Comparison of ENCODE assay signal across 9 cellular contexts in genomic region chr19:41997851-41998229, GRCh38. TPM values are rescaled to one million over a fixed set of nuclear protein-coding genes. Genes with fewer than 3 reads are reported as not detected.
DNase-seq lines count a peak whose midpoint lies in the region; ATAC-seq and TF ChIP-seq lines count a peak whose summit lies in the region.
"Had no signal": no experiment of that assay in that cellular context is flagged by ENCODE, and none has a peak within 500 bp of the region (broad histone marks: within the 10 kb centered on the region; RNA-seq: fewer than 3 reads in every experiment).

No MANE protein-coding gene starts in this region.

- POLR2A ChIA-PET in activated CD4-positive, alpha-beta T cell treated with anti-CD3 and anti-CD28 coated beads for 36 hours (lab: Charles Lee) = no interaction called here

- H3K4me1 Mint-ChIP-seq in activated CD4-positive, alpha-beta T cell treated with anti-CD3 and anti-CD28 coated beads for 36 hours = peaks cover 29% of the 10 kb centered on the region
- H3K4me1 Mint-ChIP-seq in neural crest cell = peaks cover 41% of the 10 kb centered on the region

- H3K4me3 ChIP-seq in HUES64 (ENCODE audit: low read length) = peak overlapping the region; percentile 45

- H3K4me3 Mint-ChIP-seq in activated CD4-positive, alpha-beta T cell treated with anti-CD3 and anti-CD28 coated beads for 36 hours = no peak overlapping the region
- H3K4me3 Mint-ChIP-seq in neural crest cell = peak overlapping the region; percentile 41

- no peaks in the 10 kb centered on the region for H3K9me3 ChIP-seq in HUES64 (ENCODE audit: insufficient read depth, low read depth, low read length)

- no peak overlapping the region for H3K9ac ChIP-seq in HUES64 (ENCODE audit: low read depth, low read length)

- CTCF ChIA-PET in activated CD4-positive, alpha-beta T cell treated with anti-CD3 and anti-CD28 coated beads for 36 hours (lab: Charles Lee) = no interaction called here

- no peaks in the 10 kb centered on the region for H3K36me3 Mint-ChIP-seq in activated CD4-positive, alpha-beta T cell treated with anti-CD3 and anti-CD28 coated beads for 36 hours (ENCODE audit: low read depth)
- H3K36me3 Mint-ChIP-seq in neural crest cell (ENCODE audit: low read depth) = no peaks in the 10 kb centered on the region
- H3K36me3 Mint-ChIP-seq: IgD-negative memory B cell had no signal

- peaks cover 3% of the 10 kb centered on the region; the same call in 1 of the 2 replicates for H3K36me3 ChIP-seq in HUES64 (ENCODE audit: insufficient read depth, low read length)

- no peak overlapping the region for H3K27ac Mint-ChIP-seq in activated CD4-positive, alpha-beta T cell treated with anti-CD3 and anti-CD28 coated beads for 36 hours
- no peak overlapping the region for H3K27ac Mint-ChIP-seq in neural crest cell (ENCODE audit: unreplicated experiment)
- H3K27ac Mint-ChIP-seq: IgD-negative memory B cell had no signal

- intact Hi-C loops in activated CD4-positive, alpha-beta T cell treated with anti-CD3 and anti-CD28 coated beads for 36 hours (cut with DNase I, micrococcal nuclease) = loop anchor here (1.0 to 5.0 kb wide), 2 partner anchors 34 to 36 kb away; no protein-coding TSS in a partner anchor

- H3K27me3 ChIP-seq in HUES64 (ENCODE audit: insufficient read depth, low read length) = peaks cover 85% of the 10 kb centered on the region

- peak; percentile 35 for DNase-seq in activated CD4-positive, alpha-beta T cell treated with anti-CD3 and anti-CD28 coated beads for 36 hours
- no peak for DNase-seq in activated CD4-positive, alpha-beta T cell treated with anti-CD3 and anti-CD28 coated beads, Interleukin-2, amount 50 U/mL, for 1 hour
- DNase-seq in neural crest cell (ENCODE audit: low read depth, low spot score) (no peak), GM13976 (ENCODE audit: low spot score) (no peak), NCI-H510A (lab: John Stamatoyannopoulos, UW) (no peak)
- no peak for DNase-seq in activated effector memory CD4-positive, alpha-beta T cell treated with anti-CD3 and anti-CD28 coated beads, Interleukin-2, amount 50 U/mL, for 16 hours

- H3K9me3 Mint-ChIP-seq in activated CD4-positive, alpha-beta T cell treated with anti-CD3 and anti-CD28 coated beads for 36 hours (ENCODE audit: low read depth) = no peaks in the 10 kb centered on the region
- no peaks in the 10 kb centered on the region for H3K9me3 Mint-ChIP-seq in neural crest cell

- in situ Hi-C loops in GM13976 (cut with MboI; ENCODE audit: low sequenced_read_pairs, unreplicated experiment) = no loop called here

- TF ChIP-seq CTCF in neural crest cell (conservative IDR thresholded peaks at IDR 0.05) (no peak), GM13976 (IDR thresholded peaks at IDR 0.05; ENCODE audit: borderline replicate concordance, control extremely low read depth, extremely low read depth, insufficient read depth, missing control alignments) (no peak)

- peaks cover 65% of the 10 kb centered on the region for H3K27me3 Mint-ChIP-seq in activated CD4-positive, alpha-beta T cell treated with anti-CD3 and anti-CD28 coated beads for 36 hours
- peaks cover 84% of the 10 kb centered on the region for H3K27me3 Mint-ChIP-seq in neural crest cell (ENCODE audit: low read depth)

- no peak for ATAC-seq in activated CD4-positive, alpha-beta T cell treated with anti-CD3 and anti-CD28 coated beads for 36 hours
- ATAC-seq in SK-N-SH treated with all-trans-retinoic acid at 6 μM for 48 hours = no peak

- no peak overlapping the region for H3K27ac ChIP-seq in HUES64 (ENCODE audit: low read depth, low read length)

- 4% methylated on average over 14 of the region's 14 CpGs for WGBS in HUES64

- H3K4me1 ChIP-seq in HUES64 (ENCODE audit: insufficient read depth, low read length) = peaks cover 11% of the 10 kb centered on the region

TF ChIP-seq in SK-N-SH treated with all-trans-retinoic acid at 6 μM for 48 hours, 23 proteins besides CTCF, POLR2A, EP300 and RAD21:
- TF ChIP-seq OSR1 (CRISPR knock-in tag; IDR thresholded peaks at IDR 0.05) (no peak), SNAI2 (CRISPR knock-in tag; IDR thresholded peaks at IDR 0.05) (no peak), ZFP30 (CRISPR knock-in tag; IDR thresholded peaks at IDR 0.05) (no peak), TCF4 (CRISPR knock-in tag; IDR thresholded peaks at IDR 0.05; ENCODE audit: borderline replicate concordance) (peak; percentile 76)
TF ChIP-seq in SK-N-SH treated with all-trans-retinoic acid at 6 μM for 48 hours: peak in this region for 1.

RNA-seq across cellular contexts. Expression of gene ATP1A3, which starts 3.8 kb away (rescaled TPM):
- total RNA-seq in activated CD4-positive, alpha-beta T cell treated with anti-CD3 and anti-CD28 coated beads for 36 hours = 1 to 10 TPM; 1.8 TPM
- 12.3 TPM for polyA plus RNA-seq in HUES64 (2013, experiment 1 of 2)
- 12.9 TPM for polyA plus RNA-seq in HUES64 (2013, experiment 2 of 2)
- 22.9 and 23.2 TPM in 2 replicates for total RNA-seq in neural crest cell

RNA-seq across cellular contexts. Expression of gene RABAC1, which starts 38.7 kb away (rescaled TPM):
- 10 to 100 TPM; 35.3 to 49.7 TPM for total RNA-seq in activated CD4-positive, alpha-beta T cell treated with anti-CD3 and anti-CD28 coated beads for 36 hours
- 65.1 TPM for polyA plus RNA-seq in HUES64 (2013, experiment 1 of 2)
- 69.9 TPM for polyA plus RNA-seq in HUES64 (2013, experiment 2 of 2)
- total RNA-seq in neural crest cell = 83.8 and 93.4 TPM in 2 replicates
